ENCODE assay signal across 9 cellular contexts in the genomic region with DNA sequence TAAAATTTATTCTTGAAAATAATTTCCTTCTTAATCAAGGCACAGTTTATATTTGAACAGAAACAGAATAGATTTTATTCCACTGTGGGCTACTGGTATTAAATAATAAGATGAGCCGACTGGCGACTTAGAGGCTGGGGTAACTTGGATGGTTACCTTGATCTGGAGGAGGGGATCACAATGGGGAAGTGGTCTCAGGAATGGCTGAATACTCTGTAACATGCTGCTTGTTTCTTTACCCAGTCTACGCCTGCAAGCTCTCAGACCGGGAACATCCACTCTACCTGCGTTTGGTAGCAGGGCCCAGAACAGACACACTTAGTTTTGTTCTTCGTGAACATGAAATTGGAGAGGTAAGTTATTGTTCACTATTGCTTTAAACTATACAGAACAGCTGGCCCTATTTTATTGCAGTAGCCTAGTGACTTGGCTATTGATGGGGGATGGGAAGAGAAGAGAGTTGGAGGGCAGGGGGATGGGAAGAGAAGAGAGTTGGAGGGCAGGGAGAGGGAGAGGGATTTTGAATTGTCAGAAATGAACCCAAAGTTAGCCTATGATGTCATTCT.
DNase-seq lines count a peak whose midpoint lies in the region; ATAC-seq and TF ChIP-seq lines count a peak whose summit lies in the region.
"Had no signal": no experiment of that assay in that cellular context is flagged by ENCODE, and none has a peak within 500 bp of the region (broad histone marks: within the 10 kb centered on the region; RNA-seq: fewer than 3 reads in every experiment).

No MANE protein-coding gene starts in this region.

- no peaks in the 10 kb centered on the region for H3K27me3 Mint-ChIP-seq in osteocyte (ENCODE audit: unreplicated experiment)

- no peaks in the 10 kb centered on the region for H3K27me3 ChIP-seq in effector memory CD4-positive, alpha-beta T cell (replicated peaks; ENCODE audit: control insufficient read depth, insufficient read depth, low read length, poor library complexity, severe bottlenecking)

- no peaks in the 10 kb centered on the region for H3K9me3 ChIP-seq in effector memory CD4-positive, alpha-beta T cell (ENCODE audit: control insufficient read depth, low read length)

- H3K4me1 Mint-ChIP-seq in osteocyte (ENCODE audit: unreplicated experiment), result peaks cover 30% of the 10 kb centered on the region

- peaks cover 32% of the 10 kb centered on the region for H3K36me3 ChIP-seq in effector memory CD4-positive, alpha-beta T cell (ENCODE audit: control insufficient read depth, insufficient read depth, low read length)

- no peak for ATAC-seq in HG03175 (IDR thresholded peaks at IDR 0.05; ENCODE audit: unreplicated experiment)

- H3K4me1 ChIP-seq in effector memory CD4-positive, alpha-beta T cell (ENCODE audit: control insufficient read depth, insufficient read depth, low read length, poor library complexity, severe bottlenecking), result peaks cover 55% of the 10 kb centered on the region

- H3K27ac Mint-ChIP-seq in osteocyte (ENCODE audit: unreplicated experiment), result peak overlapping the region; percentile 66

- no peak overlapping the region for H3K4me3 Mint-ChIP-seq in osteocyte (ENCODE audit: unreplicated experiment)

- H3K36me3 Mint-ChIP-seq in osteocyte (ENCODE audit: unreplicated experiment), result peaks cover 31% of the 10 kb centered on the region

- TF ChIP-seq CTCF in osteocyte (IDR thresholded peaks at IDR 0.05), result no peak

- DNase-seq in NCI-H1092 treated with DMSO at 0.1 percent for 48 hours (lab: John Stamatoyannopoulos, UW) (peak; percentile 62), NCI-H1092 (lab: John Stamatoyannopoulos, UW) (no peak), NCI-H2171 treated with DMSO at 0.1 percent for 48 hours (lab: John Stamatoyannopoulos, UW) (peak; percentile 97), osteocyte (ENCODE audit: extremely low spot score, unreplicated experiment) (no peak), COLO829 (ENCODE audit: low spot score) (no peak), cerebellar nuclear complex (lab: John Stamatoyannopoulos, UW) (no peak)
- no peak for DNase-seq in effector memory CD4-positive, alpha-beta T cell
- DNase-seq: activated CD8-positive, alpha-beta memory T cell treated with anti-CD3 and anti-CD28 coated beads, Interleukin-2, amount 50 U/mL, for 4 hours had no signal

- no peaks in the 10 kb centered on the region for H3K9me3 Mint-ChIP-seq in osteocyte (ENCODE audit: unreplicated experiment)

- peak overlapping the region; percentile 41 for H3K27ac ChIP-seq in effector memory CD4-positive, alpha-beta T cell (ENCODE audit: insufficient read depth, low read length, poor library complexity, severe bottlenecking)

- no peak overlapping the region for H3K4me3 ChIP-seq in effector memory CD4-positive, alpha-beta T cell (ENCODE audit: insufficient read depth, low read depth, low read length, poor library complexity, severe bottlenecking)

Comparison
In these comparisons a context has a peak if more than half of its experiments do, and no peak if none do; other contexts are left out.
1. DNase-seq: peak in NCI-H1092 treated with DMSO at 0.1 percent for 48 hours (single experiment) and NCI-H2171 treated with DMSO at 0.1 percent for 48 hours (single experiment); none in NCI-H1092 (single experiment), effector memory CD4-positive, alpha-beta T cell (0 of 3), osteocyte (single experiment), COLO829 (single experiment) and cerebellar nuclear complex (0 of 2).